Comparison of ENCODE assay signal across 1 cellular context in genomic region chr20:36235892-36236785, GRCh38.
TF ChIP-seq lines count a peak whose summit lies in the region.

A gene with protein sequence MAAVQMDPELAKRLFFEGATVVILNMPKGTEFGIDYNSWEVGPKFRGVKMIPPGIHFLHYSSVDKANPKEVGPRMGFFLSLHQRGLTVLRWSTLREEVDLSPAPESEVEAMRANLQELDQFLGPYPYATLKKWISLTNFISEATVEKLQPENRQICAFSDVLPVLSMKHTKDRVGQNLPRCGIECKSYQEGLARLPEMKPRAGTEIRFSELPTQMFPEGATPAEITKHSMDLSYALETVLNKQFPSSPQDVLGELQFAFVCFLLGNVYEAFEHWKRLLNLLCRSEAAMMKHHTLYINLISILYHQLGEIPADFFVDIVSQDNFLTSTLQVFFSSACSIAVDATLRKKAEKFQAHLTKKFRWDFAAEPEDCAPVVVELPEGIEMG (plus strand): TSS chr20:36236478. CDS start chr20:36239869, 3,391 bp downstream.

TF ChIP-seq in K562, 482 proteins besides CTCF, POLR2A, EP300 and RAD21 (continued from another document and continues in another):
- TF ChIP-seq KAT8 (IDR thresholded peaks at IDR 0.05; ENCODE audit: low read depth): peak; percentile 66; the same call in 1 of the 2 replicates
- TF ChIP-seq BHLHE40 (IDR thresholded peaks at IDR 0.05; ENCODE audit: low read length): peak; percentile 61; the same call in 1 of the 2 replicates
- TF ChIP-seq ZNF143 (CRISPR knock-in tag; IDR thresholded peaks at IDR 0.05): no peak
- TF ChIP-seq IRF2 (CRISPR knock-in tag; IDR thresholded peaks at IDR 0.05): no peak
- TF ChIP-seq E2F6 (IDR thresholded peaks at IDR 0.05; ENCODE audit: borderline replicate concordance in 1 of 2, extremely low read depth in 1 of 2, insufficient read depth in 1 of 2, insufficient read length in 1 of 2, low read depth in 1 of 2, low read length in 1 of 2, poor library complexity in 1 of 2, severe bottlenecking in 1 of 2): peak in 1 of 2 experiments; percentile 63
- no peak for TF ChIP-seq HOXB6 (CRISPR knock-in tag; IDR thresholded peaks at IDR 0.05; ENCODE audit: borderline replicate concordance)
- TF ChIP-seq MEF2D (tag; conservative IDR thresholded peaks at IDR 0.05; ENCODE audit: low read depth): no peak
- no peak for TF ChIP-seq ZNF146 (CRISPR knock-in tag; IDR thresholded peaks at IDR 0.05; ENCODE audit: unreplicated experiment)
- TF ChIP-seq NFRKB (IDR thresholded peaks at IDR 0.05; ENCODE audit: low read depth): peak; percentile 78; the same call in 1 of the 2 replicates
- no peak for TF ChIP-seq ZNF551 (CRISPR knock-in tag; IDR thresholded peaks at IDR 0.05)
- TF ChIP-seq ZNF436 (CRISPR knock-in tag; IDR thresholded peaks at IDR 0.05): no peak
- TF ChIP-seq XRCC4 (IDR thresholded peaks at IDR 0.05; ENCODE audit: extremely low read depth, insufficient read depth, insufficient read length): no peak
- TF ChIP-seq JUND (IDR thresholded peaks at IDR 0.05; ENCODE audit: borderline replicate concordance, low read depth, low read length): peak; percentile 62; the same call in 1 of the 2 replicates
- peak; percentile 60; the same call in 1 of the 3 replicates for TF ChIP-seq JUND (tag; IDR thresholded peaks at IDR 0.05; ENCODE audit: borderline replicate concordance, low read depth, low read length)
- TF ChIP-seq DPF2 (IDR thresholded peaks at IDR 0.05): no peak
- no peak for TF ChIP-seq ZNF707 (CRISPR knock-in tag; conservative IDR thresholded peaks at IDR 0.05)
- TF ChIP-seq, protein P1, sequence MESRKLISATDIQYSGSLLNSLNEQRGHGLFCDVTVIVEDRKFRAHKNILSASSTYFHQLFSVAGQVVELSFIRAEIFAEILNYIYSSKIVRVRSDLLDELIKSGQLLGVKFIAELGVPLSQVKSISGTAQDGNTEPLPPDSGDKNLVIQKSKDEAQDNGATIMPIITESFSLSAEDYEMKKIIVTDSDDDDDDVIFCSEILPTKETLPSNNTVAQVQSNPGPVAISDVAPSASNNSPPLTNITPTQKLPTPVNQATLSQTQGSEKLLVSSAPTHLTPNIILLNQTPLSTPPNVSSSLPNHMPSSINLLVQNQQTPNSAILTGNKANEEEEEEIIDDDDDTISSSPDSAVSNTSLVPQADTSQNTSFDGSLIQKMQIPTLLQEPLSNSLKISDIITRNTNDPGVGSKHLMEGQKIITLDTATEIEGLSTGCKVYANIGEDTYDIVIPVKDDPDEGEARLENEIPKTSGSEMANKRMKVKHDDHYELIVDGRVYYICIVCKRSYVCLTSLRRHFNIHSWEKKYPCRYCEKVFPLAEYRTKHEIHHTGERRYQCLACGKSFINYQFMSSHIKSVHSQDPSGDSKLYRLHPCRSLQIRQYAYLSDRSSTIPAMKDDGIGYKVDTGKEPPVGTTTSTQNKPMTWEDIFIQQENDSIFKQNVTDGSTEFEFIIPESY (CRISPR knock-in tag; IDR thresholded peaks at IDR 0.05): 0 out of 2 replicates have a peak, but pooled peaks have one; percentile 48
- TF ChIP-seq MCM5 (IDR thresholded peaks at IDR 0.05; ENCODE audit: low read depth): no peak
- TF ChIP-seq GMEB1 (CRISPR knock-in tag; IDR thresholded peaks at IDR 0.05): 0 out of 2 replicates have a peak, but pooled peaks have one; percentile 36
- TF ChIP-seq, protein P2, sequence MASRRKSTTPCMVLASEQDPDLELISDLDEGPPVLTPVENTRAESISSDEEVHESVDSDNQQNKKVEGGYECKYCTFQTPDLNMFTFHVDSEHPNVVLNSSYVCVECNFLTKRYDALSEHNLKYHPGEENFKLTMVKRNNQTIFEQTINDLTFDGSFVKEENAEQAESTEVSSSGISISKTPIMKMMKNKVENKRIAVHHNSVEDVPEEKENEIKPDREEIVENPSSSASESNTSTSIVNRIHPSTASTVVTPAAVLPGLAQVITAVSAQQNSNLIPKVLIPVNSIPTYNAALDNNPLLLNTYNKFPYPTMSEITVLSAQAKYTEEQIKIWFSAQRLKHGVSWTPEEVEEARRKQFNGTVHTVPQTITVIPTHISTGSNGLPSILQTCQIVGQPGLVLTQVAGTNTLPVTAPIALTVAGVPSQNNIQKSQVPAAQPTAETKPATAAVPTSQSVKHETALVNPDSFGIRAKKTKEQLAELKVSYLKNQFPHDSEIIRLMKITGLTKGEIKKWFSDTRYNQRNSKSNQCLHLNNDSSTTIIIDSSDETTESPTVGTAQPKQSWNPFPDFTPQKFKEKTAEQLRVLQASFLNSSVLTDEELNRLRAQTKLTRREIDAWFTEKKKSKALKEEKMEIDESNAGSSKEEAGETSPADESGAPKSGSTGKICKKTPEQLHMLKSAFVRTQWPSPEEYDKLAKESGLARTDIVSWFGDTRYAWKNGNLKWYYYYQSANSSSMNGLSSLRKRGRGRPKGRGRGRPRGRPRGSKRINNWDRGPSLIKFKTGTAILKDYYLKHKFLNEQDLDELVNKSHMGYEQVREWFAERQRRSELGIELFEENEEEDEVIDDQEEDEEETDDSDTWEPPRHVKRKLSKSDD (conservative IDR thresholded peaks at IDR 0.05; ENCODE audit: low read length): peak; percentile 69; the same call in 1 of the 2 replicates
- TF ChIP-seq MTA3 (IDR thresholded peaks at IDR 0.05; ENCODE audit: borderline replicate concordance): peak; percentile 47; the same call in 1 of the 2 replicates
- TF ChIP-seq MEIS2 (IDR thresholded peaks at IDR 0.05; ENCODE audit: partially characterized antibody): no peak
- peak; percentile 71 for TF ChIP-seq NFIC (IDR thresholded peaks at IDR 0.05)
- TF ChIP-seq U2AF2 (optimal IDR thresholded peaks at IDR 0.05; ENCODE audit: low read depth, low read length): no peak
- TF ChIP-seq MXD1 (CRISPR knock-in tag; IDR thresholded peaks at IDR 0.05; ENCODE audit: borderline replicate concordance, poor library complexity, severe bottlenecking): no peak
- TF ChIP-seq ZNF785 (CRISPR knock-in tag; IDR thresholded peaks at IDR 0.05): no peak
- no peak for TF ChIP-seq ZNF407 (IDR thresholded peaks at IDR 0.05; ENCODE audit: low read depth)
- no peak for TF ChIP-seq BDP1 (IDR thresholded peaks at IDR 0.05; ENCODE audit: insufficient read depth, insufficient read length)
- no peak for TF ChIP-seq ZNF830 (CRISPR knock-in tag; IDR thresholded peaks at IDR 0.05)
- TF ChIP-seq CXXC5 (CRISPR knock-in tag; IDR thresholded peaks at IDR 0.05): peak; percentile 94
- no peak for TF ChIP-seq TAL1 (IDR thresholded peaks at IDR 0.05)
- TF ChIP-seq, protein P3, sequence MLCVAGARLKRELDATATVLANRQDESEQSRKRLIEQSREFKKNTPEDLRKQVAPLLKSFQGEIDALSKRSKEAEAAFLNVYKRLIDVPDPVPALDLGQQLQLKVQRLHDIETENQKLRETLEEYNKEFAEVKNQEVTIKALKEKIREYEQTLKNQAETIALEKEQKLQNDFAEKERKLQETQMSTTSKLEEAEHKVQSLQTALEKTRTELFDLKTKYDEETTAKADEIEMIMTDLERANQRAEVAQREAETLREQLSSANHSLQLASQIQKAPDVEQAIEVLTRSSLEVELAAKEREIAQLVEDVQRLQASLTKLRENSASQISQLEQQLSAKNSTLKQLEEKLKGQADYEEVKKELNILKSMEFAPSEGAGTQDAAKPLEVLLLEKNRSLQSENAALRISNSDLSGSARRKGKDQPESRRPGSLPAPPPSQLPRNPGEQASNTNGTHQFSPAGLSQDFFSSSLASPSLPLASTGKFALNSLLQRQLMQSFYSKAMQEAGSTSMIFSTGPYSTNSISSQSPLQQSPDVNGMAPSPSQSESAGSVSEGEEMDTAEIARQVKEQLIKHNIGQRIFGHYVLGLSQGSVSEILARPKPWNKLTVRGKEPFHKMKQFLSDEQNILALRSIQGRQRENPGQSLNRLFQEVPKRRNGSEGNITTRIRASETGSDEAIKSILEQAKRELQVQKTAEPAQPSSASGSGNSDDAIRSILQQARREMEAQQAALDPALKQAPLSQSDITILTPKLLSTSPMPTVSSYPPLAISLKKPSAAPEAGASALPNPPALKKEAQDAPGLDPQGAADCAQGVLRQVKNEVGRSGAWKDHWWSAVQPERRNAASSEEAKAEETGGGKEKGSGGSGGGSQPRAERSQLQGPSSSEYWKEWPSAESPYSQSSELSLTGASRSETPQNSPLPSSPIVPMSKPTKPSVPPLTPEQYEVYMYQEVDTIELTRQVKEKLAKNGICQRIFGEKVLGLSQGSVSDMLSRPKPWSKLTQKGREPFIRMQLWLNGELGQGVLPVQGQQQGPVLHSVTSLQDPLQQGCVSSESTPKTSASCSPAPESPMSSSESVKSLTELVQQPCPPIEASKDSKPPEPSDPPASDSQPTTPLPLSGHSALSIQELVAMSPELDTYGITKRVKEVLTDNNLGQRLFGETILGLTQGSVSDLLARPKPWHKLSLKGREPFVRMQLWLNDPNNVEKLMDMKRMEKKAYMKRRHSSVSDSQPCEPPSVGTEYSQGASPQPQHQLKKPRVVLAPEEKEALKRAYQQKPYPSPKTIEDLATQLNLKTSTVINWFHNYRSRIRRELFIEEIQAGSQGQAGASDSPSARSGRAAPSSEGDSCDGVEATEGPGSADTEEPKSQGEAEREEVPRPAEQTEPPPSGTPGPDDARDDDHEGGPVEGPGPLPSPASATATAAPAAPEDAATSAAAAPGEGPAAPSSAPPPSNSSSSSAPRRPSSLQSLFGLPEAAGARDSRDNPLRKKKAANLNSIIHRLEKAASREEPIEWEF (CRISPR knock-in tag; IDR thresholded peaks at IDR 0.05): no peak
- TF ChIP-seq PCBP1 (IDR thresholded peaks at IDR 0.05; ENCODE audit: low read depth, low read length, poor library complexity, severe bottlenecking): no peak
- TF ChIP-seq FOXJ2 (tag; IDR thresholded peaks at IDR 0.05): no peak
- TF ChIP-seq EGR1 (conservative IDR thresholded peaks at IDR 0.05): no peak
- no peak for TF ChIP-seq ZNF699 (CRISPR knock-in tag; IDR thresholded peaks at IDR 0.05; ENCODE audit: insufficient replicate concordance)
- no peak for TF ChIP-seq SRSF1 (IDR thresholded peaks at IDR 0.05; ENCODE audit: low read depth, low read length)
